29 cellular contexts compared by ENCODE assay signal in the genomic region with DNA sequence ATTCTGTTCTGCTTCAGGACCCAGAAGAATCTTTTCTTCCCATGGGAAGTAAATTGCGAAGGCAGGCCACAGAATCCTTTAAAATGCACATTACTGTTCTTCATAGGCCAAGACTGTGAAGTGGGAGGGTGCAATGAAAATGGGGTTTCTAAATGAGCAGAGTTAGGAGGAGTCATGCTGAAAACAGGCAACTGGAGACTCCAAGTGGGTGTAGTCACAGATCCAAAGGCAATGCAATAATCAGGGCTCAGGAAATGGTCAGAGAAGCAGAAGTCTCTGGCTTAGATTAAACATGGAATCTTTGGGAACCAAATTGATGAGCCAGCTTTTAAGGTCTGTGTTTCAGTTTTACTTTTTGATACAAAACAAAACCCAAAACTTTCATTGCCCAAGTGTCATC. TPM values are rescaled to one million over a fixed set of nuclear protein-coding genes. Genes with fewer than 3 reads are reported as not detected.
"Had no signal": no experiment of that assay in that cellular context is flagged by ENCODE, and none has a peak within 500 bp of the region (broad histone marks: within the 10 kb centered on the region; RNA-seq: fewer than 3 reads in every experiment).

No MANE protein-coding gene starts in this region.

- ATAC-seq: gastroesophageal sphincter; heart left ventricle; left lobe of liver; mucosa of descending colon; stimulated activated naive CD8-positive, alpha-beta T cell treated with anti-CD3 and anti-CD28 coated beads, Interleukin-15, amount 100 ng/mL, for 72 hours had no signal

- H3K4me2 ChIP-seq: hepatocyte had no signal

- H3K79me2 ChIP-seq: hepatocyte had no signal

- H3K27ac ChIP-seq: dorsolateral prefrontal cortex, gastroesophageal sphincter, heart left ventricle, hepatocyte, prostate gland, right atrium auricular region, sigmoid colon, skin epidermis, thyroid gland had no signal

- H3K36me3 ChIP-seq: gastroesophageal sphincter, heart left ventricle, prostate gland, right atrium auricular region, sigmoid colon, thyroid gland had no signal

- H3K9me3 ChIP-seq: gastroesophageal sphincter, heart left ventricle, mucosa of descending colon, prostate gland, right atrium auricular region, sigmoid colon, thyroid gland had no signal

- H3K4me3 ChIP-seq: dorsolateral prefrontal cortex, gastroesophageal sphincter, heart left ventricle, hepatocyte, lung, mucosa of descending colon, prostate gland, right atrium auricular region, sigmoid colon, skin epidermis, thyroid gland had no signal

- H2AFZ ChIP-seq: hepatocyte had no signal

- DNase-seq: central memory CD4-positive, alpha-beta T cell; dorsolateral prefrontal cortex; effector CD4-positive, alpha-beta T cell; heart left ventricle; kidney; mucosa of descending colon; naive B cell; nucleus accumbens; sigmoid colon; stimulated activated CD4-positive, alpha-beta T cell treated with anti-CD3 and anti-CD28 coated beads, Interleukin-15, amount 100 ng/mL, for 24 hours; stimulated activated CD4-positive, alpha-beta T cell treated with anti-CD3 and anti-CD28 coated beads, Interleukin-2, amount 100 ng/mL, for 48 hours; stimulated activated naive CD4-positive, alpha-beta T cell; stimulated activated naive CD8-positive, alpha-beta T cell treated with anti-CD3 and anti-CD28 coated beads, Interleukin-15, amount 100 ng/mL, for 72 hours; thyroid gland; trophoblast cell had no signal

- H3K4me1 ChIP-seq: heart left ventricle, right atrium auricular region, thyroid gland had no signal

- H3K27me3 ChIP-seq: dorsolateral prefrontal cortex, gastroesophageal sphincter, heart left ventricle, hepatocyte, right atrium auricular region, sigmoid colon, thyroid gland had no signal

RNA-seq across cellular contexts. Expression of gene HHLA2, which starts 37.6 kb away (rescaled TPM):
- total RNA-seq: fibroblast of lung, gastroesophageal sphincter, heart left ventricle, left lobe of liver, mesothelial cell of epicardium, osteocyte, right atrium auricular region, subcutaneous adipose tissue, temporal lobe, thyroid gland, ureter had no signal
- polyA plus RNA-seq: esophagus, fibroblast of lung had no signal
